In genomic region chr18:11850821-11851155, GRCh38 we compare ENCODE assay signal across 1 cellular context.
TF ChIP-seq lines count a peak whose summit lies in the region.

No MANE protein-coding gene starts in this region.

TF ChIP-seq in H1, 55 proteins besides CTCF, POLR2A, EP300 and RAD21:
- TF ChIP-seq RFX5 (IDR thresholded peaks at IDR 0.05; ENCODE audit: borderline replicate concordance, low read depth, low read length) (no peak), ASH2L (IDR thresholded peaks at IDR 0.05; ENCODE audit: low read length) (no peak), KDM5A (IDR thresholded peaks at IDR 0.05; ENCODE audit: low read length) (no peak), SP4 (IDR thresholded peaks at IDR 0.05; ENCODE audit: low read length) (no peak), CREB1 (IDR thresholded peaks at IDR 0.05) (no peak), HDAC2 (IDR thresholded peaks at IDR 0.05; ENCODE audit: borderline replicate concordance in 1 of 2, low read depth in 2 of 2, low read length in 2 of 2) (no peak), MAX (IDR thresholded peaks at IDR 0.05) (no peak), BACH1 (IDR thresholded peaks at IDR 0.05; ENCODE audit: low read length) (no peak)
TF ChIP-seq in H1: peak in this region for 0.
